In genomic region chr13:93767231-93767916, GRCh38 we compare ENCODE assay signal across 17 cellular contexts.
"Had no signal": no experiment of that assay in that cellular context is flagged by ENCODE, and none has a peak within 500 bp of the region (broad histone marks: within the 10 kb centered on the region; RNA-seq: fewer than 3 reads in every experiment).

No MANE protein-coding gene starts in this region.

- H3K4me1 ChIP-seq: upper lobe of left lung had no signal

- DNase-seq: activated CD4-positive, alpha-beta memory T cell treated with anti-CD3 and anti-CD28 coated beads, Interleukin-2, amount 10 ng/mL, durations not matched to agents 7 days and 5 days; activated CD4-positive, alpha-beta T cell treated with anti-CD3 and anti-CD28 coated beads for 36 hours; activated naive CD8-positive, alpha-beta T cell treated with anti-CD3 and anti-CD28 coated beads, Interleukin-2, amount 10 ng/mL, durations not matched to agents 7 days and 5 days; aorta; heart right ventricle; left ventricle myocardium superior; posterior cingulate gyrus; small intestine; T1000; upper lobe of left lung had no signal

- H3K4me3 Mint-ChIP-seq: activated CD4-positive, alpha-beta memory T cell treated with anti-CD3 and anti-CD28 coated beads, Interleukin-2, amount 10 ng/mL, durations not matched to agents 7 days and 5 days; activated CD4-positive, alpha-beta T cell treated with anti-CD3 and anti-CD28 coated beads for 36 hours; activated naive CD8-positive, alpha-beta T cell treated with anti-CD3 and anti-CD28 coated beads, Interleukin-2, amount 10 ng/mL, durations not matched to agents 7 days and 5 days; stimulated activated memory B cell treated with anti-CD40 and anti-IgM and Interleukin-4, amounts not matched to agents 10 μg/mL and 1 μg/mL and 100 μg/mL, for 72 hours had no signal

- H3K36me3 Mint-ChIP-seq: activated naive CD8-positive, alpha-beta T cell treated with anti-CD3 and anti-CD28 coated beads, Interleukin-2, amount 10 ng/mL, durations not matched to agents 7 days and 5 days; stimulated activated memory B cell treated with anti-CD40 and anti-IgM and Interleukin-4, amounts not matched to agents 10 μg/mL and 1 μg/mL and 100 μg/mL, for 72 hours had no signal

- H3K27ac Mint-ChIP-seq: activated CD4-positive, alpha-beta memory T cell treated with anti-CD3 and anti-CD28 coated beads, Interleukin-2, amount 10 ng/mL, durations not matched to agents 7 days and 5 days; activated CD4-positive, alpha-beta T cell treated with anti-CD3 and anti-CD28 coated beads for 36 hours; activated naive CD8-positive, alpha-beta T cell treated with anti-CD3 and anti-CD28 coated beads, Interleukin-2, amount 10 ng/mL, durations not matched to agents 7 days and 5 days; stimulated activated memory B cell treated with anti-CD40 and anti-IgM and Interleukin-4, amounts not matched to agents 10 μg/mL and 1 μg/mL and 100 μg/mL, for 72 hours had no signal

- FAIRE-seq: bronchial epithelial cell, colon, endothelial cell of umbilical vein, frontal cortex, keratinocyte, small intestine had no signal

- H3K27me3 Mint-ChIP-seq: stimulated activated memory B cell treated with anti-CD40 and anti-IgM and Interleukin-4, amounts not matched to agents 10 μg/mL and 1 μg/mL and 100 μg/mL, for 72 hours had no signal

- H3K4me1 Mint-ChIP-seq: activated CD4-positive, alpha-beta memory T cell treated with anti-CD3 and anti-CD28 coated beads, Interleukin-2, amount 10 ng/mL, durations not matched to agents 7 days and 5 days; activated CD4-positive, alpha-beta T cell treated with anti-CD3 and anti-CD28 coated beads for 36 hours; activated naive CD8-positive, alpha-beta T cell treated with anti-CD3 and anti-CD28 coated beads, Interleukin-2, amount 10 ng/mL, durations not matched to agents 7 days and 5 days; stimulated activated memory B cell treated with anti-CD40 and anti-IgM and Interleukin-4, amounts not matched to agents 10 μg/mL and 1 μg/mL and 100 μg/mL, for 72 hours had no signal

- H3K27ac ChIP-seq: heart right ventricle, upper lobe of left lung had no signal

- H3K9me3 ChIP-seq: heart right ventricle, right atrium auricular region, upper lobe of left lung had no signal

- H3K4me3 ChIP-seq: heart right ventricle, upper lobe of left lung had no signal

- ATAC-seq: activated CD4-positive, alpha-beta T cell treated with anti-CD3 and anti-CD28 coated beads for 36 hours; heart right ventricle; left ventricle myocardium superior; stimulated activated memory B cell treated with anti-CD40 and anti-IgM and Interleukin-4, amounts not matched to agents 10 μg/mL and 1 μg/mL and 100 μg/mL, for 72 hours had no signal
